1 cellular context compared by ENCODE assay signal in the genomic region with DNA sequence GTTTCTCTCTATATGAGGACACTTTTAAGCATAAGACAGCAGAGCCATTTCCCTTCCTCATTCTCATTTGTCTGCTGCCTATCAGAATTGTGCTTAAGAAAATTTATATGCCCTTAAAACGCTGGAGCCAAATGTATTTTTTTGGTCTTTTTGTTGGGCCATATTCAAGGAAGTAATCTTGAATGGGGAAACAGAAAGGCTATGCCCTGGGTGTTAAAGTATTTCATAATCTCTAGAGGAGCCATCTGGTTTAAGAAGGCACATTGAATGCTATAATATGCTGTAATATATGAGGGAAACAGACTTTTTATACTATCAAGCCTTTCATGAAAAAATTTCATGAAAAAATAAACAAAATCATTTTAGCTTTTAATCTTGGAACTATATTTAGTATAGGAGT.
TF ChIP-seq lines count a peak whose summit lies in the region.

No MANE protein-coding gene starts in this region.

TF ChIP-seq in GM23338, 12 proteins besides CTCF, POLR2A, EP300 and RAD21 (continued from another document):
- TF ChIP-seq, protein P1, sequence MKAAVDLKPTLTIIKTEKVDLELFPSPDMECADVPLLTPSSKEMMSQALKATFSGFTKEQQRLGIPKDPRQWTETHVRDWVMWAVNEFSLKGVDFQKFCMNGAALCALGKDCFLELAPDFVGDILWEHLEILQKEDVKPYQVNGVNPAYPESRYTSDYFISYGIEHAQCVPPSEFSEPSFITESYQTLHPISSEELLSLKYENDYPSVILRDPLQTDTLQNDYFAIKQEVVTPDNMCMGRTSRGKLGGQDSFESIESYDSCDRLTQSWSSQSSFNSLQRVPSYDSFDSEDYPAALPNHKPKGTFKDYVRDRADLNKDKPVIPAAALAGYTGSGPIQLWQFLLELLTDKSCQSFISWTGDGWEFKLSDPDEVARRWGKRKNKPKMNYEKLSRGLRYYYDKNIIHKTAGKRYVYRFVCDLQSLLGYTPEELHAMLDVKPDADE (IDR thresholded peaks at IDR 0.05): no peak
- no peak for TF ChIP-seq STAT1 (IDR thresholded peaks at IDR 0.05; ENCODE audit: unreplicated experiment)
- no peak for TF ChIP-seq JUNB (IDR thresholded peaks at IDR 0.05; ENCODE audit: unreplicated experiment)
- TF ChIP-seq, protein P2, sequence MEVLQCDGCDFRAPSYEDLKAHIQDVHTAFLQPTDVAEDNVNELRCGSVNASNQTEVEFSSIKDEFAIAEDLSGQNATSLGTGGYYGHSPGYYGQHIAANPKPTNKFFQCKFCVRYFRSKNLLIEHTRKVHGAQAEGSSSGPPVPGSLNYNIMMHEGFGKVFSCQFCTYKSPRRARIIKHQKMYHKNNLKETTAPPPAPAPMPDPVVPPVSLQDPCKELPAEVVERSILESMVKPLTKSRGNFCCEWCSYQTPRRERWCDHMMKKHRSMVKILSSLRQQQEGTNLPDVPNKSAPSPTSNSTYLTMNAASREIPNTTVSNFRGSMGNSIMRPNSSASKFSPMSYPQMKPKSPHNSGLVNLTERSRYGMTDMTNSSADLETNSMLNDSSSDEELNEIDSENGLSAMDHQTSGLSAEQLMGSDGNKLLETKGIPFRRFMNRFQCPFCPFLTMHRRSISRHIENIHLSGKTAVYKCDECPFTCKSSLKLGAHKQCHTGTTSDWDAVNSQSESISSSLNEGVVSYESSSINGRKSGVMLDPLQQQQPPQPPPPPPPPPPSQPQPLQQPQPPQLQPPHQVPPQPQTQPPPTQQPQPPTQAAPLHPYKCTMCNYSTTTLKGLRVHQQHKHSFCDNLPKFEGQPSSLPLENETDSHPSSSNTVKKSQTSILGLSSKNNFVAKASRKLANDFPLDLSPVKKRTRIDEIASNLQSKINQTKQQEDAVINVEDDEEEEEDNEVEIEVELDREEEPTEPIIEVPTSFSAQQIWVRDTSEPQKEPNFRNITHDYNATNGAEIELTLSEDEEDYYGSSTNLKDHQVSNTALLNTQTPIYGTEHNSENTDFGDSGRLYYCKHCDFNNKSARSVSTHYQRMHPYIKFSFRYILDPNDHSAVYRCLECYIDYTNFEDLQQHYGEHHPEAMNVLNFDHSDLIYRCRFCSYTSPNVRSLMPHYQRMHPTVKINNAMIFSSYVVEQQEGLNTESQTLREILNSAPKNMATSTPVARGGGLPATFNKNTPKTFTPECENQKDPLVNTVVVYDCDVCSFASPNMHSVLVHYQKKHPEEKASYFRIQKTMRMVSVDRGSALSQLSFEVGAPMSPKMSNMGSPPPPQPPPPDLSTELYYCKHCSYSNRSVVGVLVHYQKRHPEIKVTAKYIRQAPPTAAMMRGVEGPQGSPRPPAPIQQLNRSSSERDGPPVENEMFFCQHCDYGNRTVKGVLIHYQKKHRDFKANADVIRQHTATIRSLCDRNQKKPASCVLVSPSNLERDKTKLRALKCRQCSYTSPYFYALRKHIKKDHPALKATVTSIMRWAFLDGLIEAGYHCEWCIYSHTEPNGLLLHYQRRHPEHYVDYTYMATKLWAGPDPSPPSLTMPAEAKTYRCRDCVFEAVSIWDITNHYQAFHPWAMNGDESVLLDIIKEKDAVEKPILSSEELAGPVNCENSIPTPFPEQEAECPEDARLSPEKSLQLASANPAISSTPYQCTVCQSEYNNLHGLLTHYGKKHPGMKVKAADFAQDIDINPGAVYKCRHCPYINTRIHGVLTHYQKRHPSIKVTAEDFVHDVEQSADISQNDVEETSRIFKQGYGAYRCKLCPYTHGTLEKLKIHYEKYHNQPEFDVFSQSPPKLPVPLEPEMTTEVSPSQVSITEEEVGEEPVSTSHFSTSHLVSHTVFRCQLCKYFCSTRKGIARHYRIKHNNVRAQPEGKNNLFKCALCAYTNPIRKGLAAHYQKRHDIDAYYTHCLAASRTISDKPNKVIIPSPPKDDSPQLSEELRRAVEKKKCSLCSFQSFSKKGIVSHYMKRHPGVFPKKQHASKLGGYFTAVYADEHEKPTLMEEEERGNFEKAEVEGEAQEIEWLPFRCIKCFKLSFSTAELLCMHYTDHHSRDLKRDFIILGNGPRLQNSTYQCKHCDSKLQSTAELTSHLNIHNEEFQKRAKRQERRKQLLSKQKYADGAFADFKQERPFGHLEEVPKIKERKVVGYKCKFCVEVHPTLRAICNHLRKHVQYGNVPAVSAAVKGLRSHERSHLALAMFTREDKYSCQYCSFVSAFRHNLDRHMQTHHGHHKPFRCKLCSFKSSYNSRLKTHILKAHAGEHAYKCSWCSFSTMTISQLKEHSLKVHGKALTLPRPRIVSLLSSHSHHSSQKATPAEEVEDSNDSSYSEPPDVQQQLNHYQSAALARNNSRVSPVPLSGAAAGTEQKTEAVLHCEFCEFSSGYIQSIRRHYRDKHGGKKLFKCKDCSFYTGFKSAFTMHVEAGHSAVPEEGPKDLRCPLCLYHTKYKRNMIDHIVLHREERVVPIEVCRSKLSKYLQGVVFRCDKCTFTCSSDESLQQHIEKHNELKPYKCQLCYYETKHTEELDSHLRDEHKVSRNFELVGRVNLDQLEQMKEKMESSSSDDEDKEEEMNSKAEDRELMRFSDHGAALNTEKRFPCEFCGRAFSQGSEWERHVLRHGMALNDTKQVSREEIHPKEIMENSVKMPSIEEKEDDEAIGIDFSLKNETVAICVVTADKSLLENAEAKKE (CRISPR knock-in tag; IDR thresholded peaks at IDR 0.05): no peak
- TF ChIP-seq, protein P3, sequence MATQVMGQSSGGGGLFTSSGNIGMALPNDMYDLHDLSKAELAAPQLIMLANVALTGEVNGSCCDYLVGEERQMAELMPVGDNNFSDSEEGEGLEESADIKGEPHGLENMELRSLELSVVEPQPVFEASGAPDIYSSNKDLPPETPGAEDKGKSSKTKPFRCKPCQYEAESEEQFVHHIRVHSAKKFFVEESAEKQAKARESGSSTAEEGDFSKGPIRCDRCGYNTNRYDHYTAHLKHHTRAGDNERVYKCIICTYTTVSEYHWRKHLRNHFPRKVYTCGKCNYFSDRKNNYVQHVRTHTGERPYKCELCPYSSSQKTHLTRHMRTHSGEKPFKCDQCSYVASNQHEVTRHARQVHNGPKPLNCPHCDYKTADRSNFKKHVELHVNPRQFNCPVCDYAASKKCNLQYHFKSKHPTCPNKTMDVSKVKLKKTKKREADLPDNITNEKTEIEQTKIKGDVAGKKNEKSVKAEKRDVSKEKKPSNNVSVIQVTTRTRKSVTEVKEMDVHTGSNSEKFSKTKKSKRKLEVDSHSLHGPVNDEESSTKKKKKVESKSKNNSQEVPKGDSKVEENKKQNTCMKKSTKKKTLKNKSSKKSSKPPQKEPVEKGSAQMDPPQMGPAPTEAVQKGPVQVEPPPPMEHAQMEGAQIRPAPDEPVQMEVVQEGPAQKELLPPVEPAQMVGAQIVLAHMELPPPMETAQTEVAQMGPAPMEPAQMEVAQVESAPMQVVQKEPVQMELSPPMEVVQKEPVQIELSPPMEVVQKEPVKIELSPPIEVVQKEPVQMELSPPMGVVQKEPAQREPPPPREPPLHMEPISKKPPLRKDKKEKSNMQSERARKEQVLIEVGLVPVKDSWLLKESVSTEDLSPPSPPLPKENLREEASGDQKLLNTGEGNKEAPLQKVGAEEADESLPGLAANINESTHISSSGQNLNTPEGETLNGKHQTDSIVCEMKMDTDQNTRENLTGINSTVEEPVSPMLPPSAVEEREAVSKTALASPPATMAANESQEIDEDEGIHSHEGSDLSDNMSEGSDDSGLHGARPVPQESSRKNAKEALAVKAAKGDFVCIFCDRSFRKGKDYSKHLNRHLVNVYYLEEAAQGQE (IDR thresholded peaks at IDR 0.05; ENCODE audit: unreplicated experiment): no peak
- no peak for TF ChIP-seq NANOG (IDR thresholded peaks at IDR 0.05; ENCODE audit: borderline replicate concordance)
- TF ChIP-seq EZH2 (IDR thresholded peaks at IDR 0.05; ENCODE audit: low read depth, unreplicated experiment): no peak
- no peak for TF ChIP-seq ZNF114 (CRISPR knock-in tag; IDR thresholded peaks at IDR 0.05)
- no peak for TF ChIP-seq ZNF331 (CRISPR knock-in tag; IDR thresholded peaks at IDR 0.05; ENCODE audit: low read depth)
